12 cellular contexts compared by ENCODE assay signal in genomic region chr11:8033791-8034585, GRCh38. TPM values are rescaled to one million over a fixed set of nuclear protein-coding genes. Genes with fewer than 3 reads are reported as not detected.
"Had no signal": no experiment of that assay in that cellular context is flagged by ENCODE, and none has a peak within 500 bp of the region (broad histone marks: within the 10 kb centered on the region; RNA-seq: fewer than 3 reads in every experiment).

No MANE protein-coding gene starts in this region.

- H3K4me3 ChIP-seq: gastroesophageal sphincter, sigmoid colon, tibial nerve had no signal

- H3K36me3 Mint-ChIP-seq: activated CD4-positive, alpha-beta memory T cell treated with anti-CD3 and anti-CD28 coated beads for 36 hours; activated naive CD8-positive, alpha-beta T cell treated with anti-CD3 and anti-CD28 coated beads, Interleukin-2, amount 10 ng/mL, durations not matched to agents 7 days and 5 days; naive thymus-derived CD8-positive, alpha-beta T cell; stimulated activated effector memory CD8-positive, alpha-beta T cell treated with anti-CD3 and anti-CD28 coated beads, Interleukin-12 subunit alpha, Interleukin-12 subunit beta, amount 100 ng/mL, for 72 hours had no signal

- H3K4me1 Mint-ChIP-seq: activated naive CD8-positive, alpha-beta T cell treated with anti-CD3 and anti-CD28 coated beads, Interleukin-2, amount 10 ng/mL, durations not matched to agents 7 days and 5 days had no signal

- H3K27ac Mint-ChIP-seq: activated CD4-positive, alpha-beta memory T cell treated with anti-CD3 and anti-CD28 coated beads for 36 hours; activated CD4-positive, alpha-beta T cell treated with anti-CD3 and anti-CD28 coated beads for 36 hours; activated naive CD8-positive, alpha-beta T cell treated with anti-CD3 and anti-CD28 coated beads, Interleukin-2, amount 10 ng/mL, durations not matched to agents 7 days and 5 days; stimulated activated effector memory CD8-positive, alpha-beta T cell treated with anti-CD3 and anti-CD28 coated beads, Interleukin-12 subunit alpha, Interleukin-12 subunit beta, amount 100 ng/mL, for 72 hours; T-helper 1 cell treated with Interleukin-12 subunit alpha and Interleukin-12 subunit beta and Interleukin-4 antibody, amounts not matched to agents 30 μg/mL and 1 μg/mL, for 36 hours had no signal

- H3K27ac ChIP-seq: gastroesophageal sphincter, sigmoid colon had no signal

- H3K9me3 Mint-ChIP-seq: activated CD4-positive, alpha-beta memory T cell treated with anti-CD3 and anti-CD28 coated beads for 36 hours; activated naive CD8-positive, alpha-beta T cell treated with anti-CD3 and anti-CD28 coated beads, Interleukin-2, amount 10 ng/mL, durations not matched to agents 7 days and 5 days; naive thymus-derived CD8-positive, alpha-beta T cell; stimulated activated effector memory CD8-positive, alpha-beta T cell treated with anti-CD3 and anti-CD28 coated beads, Interleukin-12 subunit alpha, Interleukin-12 subunit beta, amount 100 ng/mL, for 72 hours; T-helper 1 cell treated with Interleukin-12 subunit alpha and Interleukin-12 subunit beta and Interleukin-4 antibody, amounts not matched to agents 30 μg/mL and 1 μg/mL, for 36 hours had no signal

- H3K27me3 ChIP-seq: dorsolateral prefrontal cortex, gastroesophageal sphincter, sigmoid colon, tibial nerve had no signal

- FAIRE-seq: bronchial epithelial cell had no signal

- H3K36me3 ChIP-seq: gastroesophageal sphincter, heart right ventricle, sigmoid colon, tibial nerve had no signal

- H3K4me3 Mint-ChIP-seq: activated CD4-positive, alpha-beta memory T cell treated with anti-CD3 and anti-CD28 coated beads for 36 hours; activated CD4-positive, alpha-beta T cell treated with anti-CD3 and anti-CD28 coated beads for 36 hours; activated naive CD8-positive, alpha-beta T cell treated with anti-CD3 and anti-CD28 coated beads, Interleukin-2, amount 10 ng/mL, durations not matched to agents 7 days and 5 days; T-helper 1 cell treated with Interleukin-12 subunit alpha and Interleukin-12 subunit beta and Interleukin-4 antibody, amounts not matched to agents 30 μg/mL and 1 μg/mL, for 36 hours had no signal

- H3K9me3 ChIP-seq: gastroesophageal sphincter, heart right ventricle, sigmoid colon, tibial nerve had no signal

RNA-seq across cellular contexts. Expression of gene TUB, which starts 47.0 kb away (rescaled TPM):
- total RNA-seq: naive thymus-derived CD8-positive, alpha-beta T cell had no signal
